Comparison of ENCODE assay signal across 9 cellular contexts in genomic region chr1:150152772-150153461, GRCh38. TPM values are rescaled to one million over a fixed set of nuclear protein-coding genes. Genes with fewer than 3 reads are reported as not detected.
A peak's percentile ranks its signal among the peaks of the same experiment; 100 is the strongest.
DNase-seq lines count a peak whose midpoint lies in the region; ATAC-seq and TF ChIP-seq lines count a peak whose summit lies in the region.
"Had no signal": no experiment of that assay in that cellular context is flagged by ENCODE, and none has a peak within 500 bp of the region (broad histone marks: within the 10 kb centered on the region; RNA-seq: fewer than 3 reads in every experiment).

No MANE protein-coding gene starts in this region.

- peaks cover 75% of the 10 kb centered on the region for H3K36me3 Mint-ChIP-seq in activated CD8-positive, alpha-beta T cell treated with anti-CD3 and anti-CD28 coated beads, Interleukin-2, amount 10 ng/mL, durations not matched to agents 7 days and 5 days (ENCODE audit: low read depth)
- peaks cover 60% of the 10 kb centered on the region for H3K36me3 Mint-ChIP-seq in stimulated activated memory B cell treated with anti-CD40 and anti-IgM and Interleukin-4, amounts not matched to agents 10 μg/mL and 1 μg/mL and 100 μg/mL, for 72 hours

- POLR2A ChIA-PET in activated CD8-positive, alpha-beta T cell treated with anti-CD3 and anti-CD28 coated beads, Interleukin-2, amount 10 ng/mL, durations not matched to agents 7 days and 5 days (lab: Charles Lee), result interaction anchor here (1.4 to 5.9 kb wide), 2 partner anchors 9 to 266 kb away, joined by 4 to 44 read pairs; a partner anchor contains a TSS

- TF ChIP-seq CTCF in heart right ventricle (IDR thresholded peaks at IDR 0.05), result no peak

- H3K27me3 ChIP-seq in heart right ventricle, result no peaks in the 10 kb centered on the region
- H3K27me3 ChIP-seq: thyroid gland had no signal

- TF ChIP-seq POLR2A in GM19099 (IDR thresholded peaks at IDR 0.05; ENCODE audit: extremely low read depth, insufficient read length, low read depth), result peak; percentile 19

- no peak for DNase-seq in activated CD8-positive, alpha-beta T cell treated with anti-CD3 and anti-CD28 coated beads, Interleukin-2, amount 10 ng/mL, durations not matched to agents 7 days and 5 days
- DNase-seq in heart right ventricle (no peak), KBM-7 (no peak), SKM-1 (lab: John Stamatoyannopoulos, UW; ENCODE audit: unreplicated experiment) (no peak), amniotic stem cell (lab: John Stamatoyannopoulos, UW) (no peak)
- DNase-seq: NCI-H187 treated with DMSO at 0.1 percent for 48 hours had no signal

- H3K4me3 Mint-ChIP-seq in activated CD8-positive, alpha-beta T cell treated with anti-CD3 and anti-CD28 coated beads, Interleukin-2, amount 10 ng/mL, durations not matched to agents 7 days and 5 days, result peak overlapping the region; percentile 61
- H3K4me3 Mint-ChIP-seq in stimulated activated memory B cell treated with anti-CD40 and anti-IgM and Interleukin-4, amounts not matched to agents 10 μg/mL and 1 μg/mL and 100 μg/mL, for 72 hours, result peak overlapping the region; percentile 15

- peaks cover 0 to 69% (median 28%) of the 10 kb centered on the region in 9 donors for H3K36me3 ChIP-seq in heart right ventricle

- intact Hi-C loops in heart right ventricle (cut with DNase I), result loop anchor here in 2 of 10 donors (5.0 kb wide), 2 partner anchors 66 to 76 kb away; no protein-coding TSS in a partner anchor

- ATAC-seq in activated CD8-positive, alpha-beta T cell treated with anti-CD3 and anti-CD28 coated beads, Interleukin-2, amount 10 ng/mL, durations not matched to agents 7 days and 5 days, result no peak
- ATAC-seq in heart right ventricle, result peak in 5 of 8 donors; percentile 32 to 60 (median 40)
- no peak for ATAC-seq in stimulated activated memory B cell treated with anti-CD40 and anti-IgM and Interleukin-4, amounts not matched to agents 10 μg/mL and 1 μg/mL and 100 μg/mL, for 72 hours

- H3K4me1 Mint-ChIP-seq in activated CD8-positive, alpha-beta T cell treated with anti-CD3 and anti-CD28 coated beads, Interleukin-2, amount 10 ng/mL, durations not matched to agents 7 days and 5 days (ENCODE audit: low read depth), result peaks cover 77% of the 10 kb centered on the region
- H3K4me1 Mint-ChIP-seq in stimulated activated memory B cell treated with anti-CD40 and anti-IgM and Interleukin-4, amounts not matched to agents 10 μg/mL and 1 μg/mL and 100 μg/mL, for 72 hours, result peaks cover 80% of the 10 kb centered on the region

- peak overlapping the region in 8 of 10 donors; percentile 39 to 99 (median 93) for H3K27ac ChIP-seq in heart right ventricle

- peaks cover 0 to 83% (median 45%) of the 10 kb centered on the region in 9 donors for H3K4me1 ChIP-seq in heart right ventricle

- CTCF ChIA-PET in activated CD8-positive, alpha-beta T cell treated with anti-CD3 and anti-CD28 coated beads, Interleukin-2, amount 10 ng/mL, durations not matched to agents 7 days and 5 days (lab: Charles Lee), result interaction anchor here (1.3 to 2.5 kb wide), 5 partner anchors 9 to 80 kb away, joined by 3 to 10 read pairs (median 5); no protein-coding TSS in a partner anchor

- WGBS in heart right ventricle, 2 donors, result 69 to 76% methylated on average over 8 of the region's 8 CpGs

- peak overlapping the region; percentile 76 for H3K27ac Mint-ChIP-seq in activated CD8-positive, alpha-beta T cell treated with anti-CD3 and anti-CD28 coated beads, Interleukin-2, amount 10 ng/mL, durations not matched to agents 7 days and 5 days
- H3K27ac Mint-ChIP-seq in stimulated activated memory B cell treated with anti-CD40 and anti-IgM and Interleukin-4, amounts not matched to agents 10 μg/mL and 1 μg/mL and 100 μg/mL, for 72 hours, result peak overlapping the region; percentile 98

- H3K9me3 ChIP-seq in heart right ventricle, result no peaks in the 10 kb centered on the region
- H3K9me3 ChIP-seq: thyroid gland had no signal

- H3K4me3 ChIP-seq in heart right ventricle, result peak overlapping the region in 3 of 10 donors; percentile 85 to 93 (median 89)
- H3K4me3 ChIP-seq: thyroid gland had no signal

- H3K9me3 Mint-ChIP-seq in activated CD8-positive, alpha-beta T cell treated with anti-CD3 and anti-CD28 coated beads, Interleukin-2, amount 10 ng/mL, durations not matched to agents 7 days and 5 days (ENCODE audit: insufficient read depth), result no peaks in the 10 kb centered on the region
- no peaks in the 10 kb centered on the region for H3K9me3 Mint-ChIP-seq in stimulated activated memory B cell treated with anti-CD40 and anti-IgM and Interleukin-4, amounts not matched to agents 10 μg/mL and 1 μg/mL and 100 μg/mL, for 72 hours

- in situ Hi-C loops in KBM-7 (cut with MboI; ENCODE audit: low pct_unique_long_range_greater_than_20kb, low sequenced_read_pairs), result no loop called here

- H3K27me3 Mint-ChIP-seq in activated CD8-positive, alpha-beta T cell treated with anti-CD3 and anti-CD28 coated beads, Interleukin-2, amount 10 ng/mL, durations not matched to agents 7 days and 5 days (ENCODE audit: low read depth), result no peaks in the 10 kb centered on the region
- H3K27me3 Mint-ChIP-seq in stimulated activated memory B cell treated with anti-CD40 and anti-IgM and Interleukin-4, amounts not matched to agents 10 μg/mL and 1 μg/mL and 100 μg/mL, for 72 hours, result no peaks in the 10 kb centered on the region

RNA-seq across cellular contexts. Expression of gene PLEKHO1, which starts 3.2 kb away (rescaled TPM):
- 100 to 1,000 TPM; 138 to 154 TPM for total RNA-seq in activated CD8-positive, alpha-beta T cell treated with anti-CD3 and anti-CD28 coated beads, Interleukin-2, amount 10 ng/mL, durations not matched to agents 7 days and 5 days
- total RNA-seq in heart right ventricle, result 10 to 100 TPM; 29.3 to 82.3 (median 56.8) TPM
- polyA plus RNA-seq in heart right ventricle, result 100 to 1,000 TPM; 215 to 221 TPM

Comparison
In these comparisons a context has a peak if more than half of its experiments do, and no peak if none do; other contexts are left out.
1. ATAC-seq: peak in heart right ventricle (5 of 8); none in activated CD8-positive, alpha-beta T cell treated with anti-CD3 and anti-CD28 coated beads, Interleukin-2, amount 10 ng/mL, durations not matched to agents 7 days and 5 days (single experiment) and stimulated activated memory B cell treated with anti-CD40 and anti-IgM and Interleukin-4, amounts not matched to agents 10 μg/mL and 1 μg/mL and 100 μg/mL, for 72 hours (single experiment).